Comparison of ENCODE assay signal across 23 cellular contexts in the genomic region with DNA sequence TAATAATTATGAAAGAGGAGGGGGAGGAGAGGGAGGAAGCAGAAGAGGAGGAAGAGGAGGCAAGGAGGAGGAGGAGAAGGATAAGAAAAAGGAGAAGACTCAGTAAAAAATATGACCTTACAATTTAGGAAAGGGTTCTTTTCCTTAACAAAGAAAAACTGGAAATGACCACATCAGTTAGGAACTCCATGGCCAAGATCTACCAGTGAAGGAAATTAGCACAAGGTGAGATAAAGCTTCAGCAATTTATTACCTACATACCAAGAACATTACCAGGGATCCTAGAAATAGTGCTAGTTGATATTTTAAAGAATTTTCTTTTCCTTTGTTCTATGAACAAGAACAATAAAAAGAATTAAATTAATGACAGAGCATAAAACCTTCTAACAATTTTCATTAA.
"Had no signal": no experiment of that assay in that cellular context is flagged by ENCODE, and none has a peak within 500 bp of the region (broad histone marks: within the 10 kb centered on the region; RNA-seq: fewer than 3 reads in every experiment).

No MANE protein-coding gene starts in this region.

- H3K4me1 ChIP-seq: SJSA1 had no signal

- H3K36me3 ChIP-seq: SJSA1 had no signal

- FAIRE-seq: RCC 7860 had no signal

- H3K27ac ChIP-seq: SJSA1, SK-N-MC had no signal

- H3K9me3 ChIP-seq: SJSA1 had no signal

- DNase-seq: KBM-7, MV-4-11, NCI-H1092, NCI-H1105 treated with DMSO at 0.1 percent for 48 hours, NCI-H1417 treated with DMSO at 0.1 percent for 48 hours, NCI-H146, NCI-H1694 treated with DMSO at 0.1 percent for 48 hours, NCI-H1930, NCI-H2081, NCI-H2107, NCI-H2171, NCI-H226, NCI-H446, NCI-H510A, NCI-H524 treated with DMSO at 0.1 percent for 48 hours, NCI-H69, NCI-H774, Right ventricle myocardium superior, RPMI8226, SIG-M5 had no signal

- H3K4me3 ChIP-seq: SJSA1, SK-N-MC had no signal
